In genomic region chr11:14112721-14113120, GRCh38 we compare ENCODE assay signal across 15 cellular contexts.
A peak's percentile ranks its signal among the peaks of the same experiment; 100 is the strongest.
DNase-seq lines count a peak whose midpoint lies in the region; ATAC-seq and TF ChIP-seq lines count a peak whose summit lies in the region.
"Had no signal": no experiment of that assay in that cellular context is flagged by ENCODE, and none has a peak within 500 bp of the region (broad histone marks: within the 10 kb centered on the region; RNA-seq: fewer than 3 reads in every experiment).

No MANE protein-coding gene starts in this region.

- peak overlapping the region in 3 of 5 experiments; percentile 1 to 30 (median 4) for H3K27ac Mint-ChIP-seq in brain
- H3K27ac Mint-ChIP-seq: CD4-positive, alpha-beta memory T cell; IgD-negative memory B cell had no signal

- peak; percentile 71 to 82 for DNase-seq in NCI-H524 (lab: John Stamatoyannopoulos, UW)
- no peak for DNase-seq in NCI-H2081 (lab: John Stamatoyannopoulos, UW)
- no peak for DNase-seq in HPDE6-E6E7 (ENCODE audit: extremely low spot score)
- DNase-seq: BE2C; CD4-positive, alpha-beta memory T cell; GDM1; H7; KG1 had no signal

- no peaks in the 10 kb centered on the region for H3K36me3 ChIP-seq in mesodermal cell (ENCODE audit: control insufficient read depth, insufficient read depth, low read length)
- H3K36me3 ChIP-seq: BE2C had no signal

- no peaks in the 10 kb centered on the region for H3K4me1 ChIP-seq in mesodermal cell (ENCODE audit: control insufficient read depth, insufficient read depth, low read length, poor library complexity, severe bottlenecking)
- H3K4me1 ChIP-seq: A549, BE2C had no signal

- no peak overlapping the region for H3K4me3 ChIP-seq in mesodermal cell (ENCODE audit: extremely low read depth, insufficient read depth, low read length, poor library complexity, severe bottlenecking)
- H3K4me3 ChIP-seq: A549 had no signal

- H3K36me3 Mint-ChIP-seq in brain, result no peaks in the 10 kb centered on the region
- H3K36me3 Mint-ChIP-seq: IgD-negative memory B cell had no signal

- peaks cover 22% of the 10 kb centered on the region for H3K4me1 Mint-ChIP-seq in brain
- H3K4me1 Mint-ChIP-seq: IgD-negative memory B cell had no signal

- no peak for TF ChIP-seq CTCF in brain (conservative IDR thresholded peaks at IDR 0.05)

- no peak overlapping the region for H3K4me3 Mint-ChIP-seq in brain
- H3K4me3 Mint-ChIP-seq: CD4-positive, alpha-beta memory T cell; IgD-negative memory B cell had no signal

- peak overlapping the region; percentile 12 for H3K27ac ChIP-seq in mesodermal cell (ENCODE audit: low read depth, low read length, severe bottlenecking)
- H3K27ac ChIP-seq: A549, C4-2B had no signal

- ATAC-seq in GM18907 (IDR thresholded peaks at IDR 0.05; ENCODE audit: unreplicated experiment), result no peak
- ATAC-seq in GM18498 (IDR thresholded peaks at IDR 0.05; ENCODE audit: unreplicated experiment), result no peak
- ATAC-seq: A549 had no signal

- whole genome bisulfite sequencing in mesodermal cell (ENCODE audit: insufficient coverage in 2 of 2), 2 experiments, result 75 to 84% methylated on average over 2 of the region's 2 CpGs

- no peaks in the 10 kb centered on the region for H3K27me3 Mint-ChIP-seq in brain

- H3K9me3 ChIP-seq in mesodermal cell (ENCODE audit: control insufficient read depth, low read length), result no peaks in the 10 kb centered on the region
- H3K9me3 ChIP-seq: A549, BE2C had no signal

- peaks cover 0 to 3% (median 1%) of the 10 kb centered on the region in 5 experiments for H3K9me3 Mint-ChIP-seq in brain

Comparison
In these comparisons a context has a peak if more than half of its experiments do, and no peak if none do; other contexts are left out.
1. DNase-seq: peak in NCI-H524 (2 of 2); none in NCI-H2081 (0 of 2) and HPDE6-E6E7 (single experiment).